Comparison of ENCODE assay signal across 20 cellular contexts in the genomic region with DNA sequence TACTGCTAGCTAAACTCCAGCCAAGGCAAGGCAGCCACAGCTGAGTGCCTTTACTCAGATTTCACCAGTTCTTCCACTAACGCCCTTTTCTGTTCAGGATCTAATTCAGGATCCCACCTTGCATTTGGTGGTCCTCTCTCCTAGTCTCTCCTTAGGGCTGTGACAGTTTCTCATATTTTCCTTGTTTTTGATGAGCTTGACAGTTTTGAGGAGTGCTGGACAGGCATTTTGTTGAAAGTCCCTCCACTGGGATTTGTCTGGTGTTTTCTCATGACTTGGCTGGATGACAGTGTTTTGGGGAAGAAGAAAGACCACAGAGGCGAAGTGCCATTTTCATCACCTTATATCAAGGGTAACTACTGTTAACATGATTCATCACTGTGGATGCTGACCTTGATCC.
A peak's percentile ranks its signal among the peaks of the same experiment; 100 is the strongest.
DNase-seq lines count a peak whose midpoint lies in the region; ATAC-seq, FAIRE-seq and TF ChIP-seq lines count a peak whose summit lies in the region.
"Had no signal": no experiment of that assay in that cellular context is flagged by ENCODE, and none has a peak within 500 bp of the region (broad histone marks: within the 10 kb centered on the region; RNA-seq: fewer than 3 reads in every experiment).

No MANE protein-coding gene starts in this region.

- H3K4me2 ChIP-seq in HepG2 (ENCODE audit: low read depth, low read length) (no peak overlapping the region), osteoblast (ENCODE audit: insufficient read depth, low read length) (no peak overlapping the region)
- H3K4me2 ChIP-seq: GM23338 had no signal

- in situ Hi-C loops in HepG2 (cut with HindIII; ENCODE audit: extremely low pct_ligation_motif_present, low pct_unique_long_range_greater_than_20kb) = no loop called here

- no peak for TF ChIP-seq POLR2A in HepG2 (IDR thresholded peaks at IDR 0.05; ENCODE audit: insufficient read depth in 1 of 2, low read depth in 2 of 2, low read length in 2 of 2)
- TF ChIP-seq POLR2A in right lobe of liver (IDR thresholded peaks at IDR 0.05) = no peak

- H3K9ac ChIP-seq in HepG2 (ENCODE audit: insufficient read depth, low read depth, low read length) = no peak overlapping the region

- no peaks in the 10 kb centered on the region for H3K9me3 ChIP-seq in HepG2 (ENCODE audit: low read length)
- no peaks in the 10 kb centered on the region for H3K9me3 ChIP-seq in right lobe of liver
- peaks cover under 1% of the 10 kb centered on the region for H3K9me3 ChIP-seq in osteoblast (ENCODE audit: low read depth, low read length)
- H3K9me3 ChIP-seq: BE2C had no signal

- TF ChIP-seq RAD21 in HepG2 (CRISPR knock-in tag; IDR thresholded peaks at IDR 0.05) = no peak

- H3K4me3 ChIP-seq in HepG2 (replicated peaks in 1 of 3; ENCODE audit: insufficient read depth in 1 of 3, low read depth in 2 of 3, low read length in 3 of 3) (no peak overlapping the region), right lobe of liver (no peak overlapping the region), osteoblast (ENCODE audit: insufficient read depth, low read length) (no peak overlapping the region)
- H3K4me3 ChIP-seq: GM23338 had no signal

- H3K4me1 ChIP-seq in HepG2 (ENCODE audit: insufficient read depth, low read length) (no peaks in the 10 kb centered on the region), right lobe of liver (no peaks in the 10 kb centered on the region), osteoblast (ENCODE audit: insufficient read depth, low read length) (peaks cover 12% of the 10 kb centered on the region)
- H3K4me1 ChIP-seq: BE2C had no signal

- no peaks in the 10 kb centered on the region; a peak in 1 of 5 replicates for H3K27me3 ChIP-seq in HepG2 (ENCODE audit: control insufficient read depth in 1 of 2, insufficient read depth in 2 of 2, low read length in 2 of 2)
- H3K27me3 ChIP-seq in right lobe of liver = no peaks in the 10 kb centered on the region
- H3K27me3 ChIP-seq in osteoblast (ENCODE audit: insufficient read depth, low read length) = no peaks in the 10 kb centered on the region
- H3K27me3 ChIP-seq: BE2C had no signal

- no peak for TF ChIP-seq EP300 in HepG2 (IDR thresholded peaks at IDR 0.05; ENCODE audit: low read depth in 2 of 2, low read length in 2 of 2)
- no peak for TF ChIP-seq EP300 in HepG2 (CRISPR knock-in tag; IDR thresholded peaks at IDR 0.05; ENCODE audit: borderline replicate concordance)

- intact Hi-C loops in HepG2 (cut with micrococcal nuclease; ENCODE audit: unreplicated experiment) (no loop called here), right lobe of liver (cut with DNase I) (no loop called here)

- no peaks in the 10 kb centered on the region for H3K36me3 ChIP-seq in HepG2 (replicated peaks in 1 of 2; ENCODE audit: control insufficient read depth in 1 of 2, insufficient read depth in 2 of 2, low read length in 2 of 2)
- H3K36me3 ChIP-seq in right lobe of liver = no peaks in the 10 kb centered on the region
- H3K36me3 ChIP-seq in osteoblast (ENCODE audit: insufficient read depth, low read length) = no peaks in the 10 kb centered on the region
- H3K36me3 ChIP-seq: BE2C had no signal

- H3K27ac ChIP-seq in HepG2 (ENCODE audit: extremely low read length, insufficient read depth, low read length) = no peak overlapping the region
- no peak overlapping the region for H3K27ac ChIP-seq in right lobe of liver
- H3K27ac ChIP-seq in osteoblast (ENCODE audit: low read depth, low read length) = no peak overlapping the region

- CTCF ChIA-PET in HepG2 (lab: Yijun Ruan, JAX; ENCODE audit: low intra/inter-chr PET ratio, low total read pairs) = no interaction called here

- H3K79me2 ChIP-seq in HepG2 (ENCODE audit: insufficient read depth, low read length) (no peaks in the 10 kb centered on the region), osteoblast (ENCODE audit: insufficient read depth, low read length) (no peaks in the 10 kb centered on the region)

- DNase-seq in HepG2 (ENCODE audit: low spot score) (no peak), right lobe of liver (no peak), fibroblast of peridontal ligament (ENCODE audit: extremely low read depth) (peak; percentile 43), osteoblast (ENCODE audit: insufficient read length, low spot score, missing footprints) (no peak), T1000 (lab: John Stamatoyannopoulos, UW) (no peak)
- no peak for DNase-seq in stimulated activated naive CD4-positive, alpha-beta T cell (lab: John Stamatoyannopoulos, UW)
- DNase-seq: ACHN; BE2C; C1 segment of cervical spinal cord; CD4-positive, CD25-positive, alpha-beta regulatory T cell; CD8-positive, alpha-beta memory T cell; COR-L47; DMS 273 treated with DMSO at 0.1 percent for 48 hours; DMS53; H7; HFFc6 had no signal

- ATAC-seq in HepG2 (no peak), right lobe of liver (no peak), HG02588 (IDR thresholded peaks at IDR 0.05; ENCODE audit: unreplicated experiment) (no peak)

- FAIRE-seq in HepG2 (lab: Jason Lieb, UNC) = no peak
- FAIRE-seq: GM12891, GM19239 had no signal

- POLR2A ChIA-PET in HepG2 (lab: Yijun Ruan, JAX) = no interaction called here

- no TSS peak for BruUV-seq in HepG2 (replicated peaks; lab: Mats Ljungman, UMichigan)

- no peaks in the 10 kb centered on the region for H4K20me1 ChIP-seq in HepG2 (ENCODE audit: insufficient read depth, low read length)
- no peaks in the 10 kb centered on the region for H4K20me1 ChIP-seq in osteoblast (ENCODE audit: insufficient read depth, low read length)

- no peak overlapping the region for H2AFZ ChIP-seq in HepG2 (ENCODE audit: low read length)
- peak overlapping the region; percentile 15 for H2AFZ ChIP-seq in osteoblast (ENCODE audit: low read length)

- TF ChIP-seq CTCF in HepG2 (CRISPR knock-in tag; IDR thresholded peaks at IDR 0.05) (no peak), right lobe of liver (IDR thresholded peaks at IDR 0.05) (no peak), osteoblast (IDR thresholded peaks at IDR 0.05; ENCODE audit: extremely low read depth, low read depth, low read length) (no peak)

- 5% methylated on average over 2 of the region's 2 CpGs for WGBS in HepG2 (ENCODE audit: low lambda C conversion rate)
- WGBS in right lobe of liver (ENCODE audit: insufficient coverage, low coverage, low lambda C conversion rate, missing lambda C conversion rate) = 73% methylated on average over 2 of the region's 2 CpGs

TF ChIP-seq in HepG2, 621 proteins besides CTCF, POLR2A, EP300 and RAD21:
- TF ChIP-seq MAFK (conservative IDR thresholded peaks at IDR 0.05 in 1 of 2, IDR thresholded peaks at IDR 0.05 in 1 of 2; ENCODE audit: low read length in 2 of 2) = peak; percentile 66 to 72; a peak in 3 of 4 replicates
- TF ChIP-seq MAFF (IDR thresholded peaks at IDR 0.05; ENCODE audit: low read depth, low read length) = peak; percentile 74
- TF ChIP-seq SIN3B (IDR thresholded peaks at IDR 0.05; ENCODE audit: low read length) = no peak
- no peak for TF ChIP-seq GATAD2A (CRISPR knock-in tag; IDR thresholded peaks at IDR 0.05)
TF ChIP-seq in HepG2: peak in this region for 2.
